Comparison of ENCODE assay signal across 19 cellular contexts in the genomic region with DNA sequence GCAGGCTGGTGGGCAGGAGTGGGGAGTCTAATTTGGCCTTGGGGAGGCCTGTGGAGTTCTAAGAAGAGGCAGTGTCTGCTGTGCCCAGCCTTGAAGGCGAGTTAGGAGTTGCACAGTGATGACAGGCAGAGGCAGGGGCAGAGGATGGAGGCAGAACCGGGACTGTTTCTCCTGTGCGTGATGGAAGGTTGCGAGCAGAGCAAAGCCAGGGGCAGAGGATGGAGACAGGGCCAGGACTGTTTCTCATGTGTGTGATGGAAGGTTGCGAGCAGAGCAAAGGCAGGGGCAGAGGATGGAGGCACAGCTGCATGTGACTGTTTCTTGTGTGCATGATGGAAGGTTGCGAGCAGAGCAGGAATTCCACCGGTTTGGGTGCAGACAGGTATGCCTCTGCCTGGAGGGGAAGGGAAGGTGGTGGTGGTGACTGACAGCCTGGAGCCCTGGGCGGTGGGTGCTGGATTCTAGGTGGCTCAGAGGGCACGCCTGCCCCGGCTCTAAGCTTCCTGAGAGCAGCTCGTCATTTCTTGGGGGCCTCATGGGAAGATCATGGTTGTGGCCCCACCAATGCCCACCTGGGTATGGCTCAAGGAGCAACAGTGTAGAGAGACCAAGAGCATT. TPM values are rescaled to one million over a fixed set of nuclear protein-coding genes. Genes with fewer than 3 reads are reported as not detected.
"Had no signal": no experiment of that assay in that cellular context is flagged by ENCODE, and none has a peak within 500 bp of the region (broad histone marks: within the 10 kb centered on the region; RNA-seq: fewer than 3 reads in every experiment).

No MANE protein-coding gene starts in this region.

- DNase-seq: activated CD4-positive, alpha-beta T cell treated with anti-CD3 and anti-CD28 coated beads, Interleukin-2, amount 10 ng/mL, durations not matched to agents 24 days and 14 days; activated CD4-positive, CD25-positive, alpha-beta regulatory T cell; activated CD8-positive, alpha-beta memory T cell treated with anti-CD3 and anti-CD28 coated beads for 24 hours; activated CD8-positive, alpha-beta memory T cell treated with anti-CD3 and anti-CD28 coated beads, Interleukin-2, amount 50 U/mL, for 48 hours; activated effector memory CD4-positive, alpha-beta T cell treated with anti-CD3 and anti-CD28 coated beads, Interleukin-2, amount 50 U/mL, for 16 hours; activated naive CD8-positive, alpha-beta T cell treated with anti-CD3 and anti-CD28 coated beads for 36 hours; activated T-cell treated with anti-CD3 and anti-CD28 coated beads, Interleukin-2, amount 50 U/mL, for 48 hours; amniotic stem cell; dermis blood vessel endothelial cell; effector memory CD8-positive, alpha-beta T cell; immature natural killer cell; kidney glomerular epithelial cell; left ventricle myocardium inferior; mammary epithelial cell; naive thymus-derived CD4-positive, alpha-beta T cell; stimulated activated CD4-positive, alpha-beta T cell treated with anti-CD3 and anti-CD28 coated beads, Interleukin-1b, Interleukin-23, amount 100 ng/mL, for 48 hours; stimulated activated CD8-positive, alpha-beta memory T cell treated with anti-CD3 and anti-CD28 coated beads, Interleukin-4, amount 100 ng/mL, for 48 hours; stimulated activated naive CD4-positive, alpha-beta T cell; thyroid gland had no signal

- H3K27me3 ChIP-seq: thyroid gland had no signal

- H3K27me3 Mint-ChIP-seq: activated naive CD8-positive, alpha-beta T cell treated with anti-CD3 and anti-CD28 coated beads for 36 hours had no signal

- ATAC-seq: effector memory CD8-positive, alpha-beta T cell; naive thymus-derived CD4-positive, alpha-beta T cell had no signal

- H3K27ac ChIP-seq: left ventricle myocardium inferior, thyroid gland had no signal

- H3K4me1 ChIP-seq: left ventricle myocardium inferior, thyroid gland had no signal

- H3K27ac Mint-ChIP-seq: activated CD4-positive, alpha-beta T cell treated with anti-CD3 and anti-CD28 coated beads, Interleukin-2, amount 10 ng/mL, durations not matched to agents 24 days and 14 days; activated naive CD8-positive, alpha-beta T cell treated with anti-CD3 and anti-CD28 coated beads for 36 hours; effector memory CD8-positive, alpha-beta T cell had no signal

- H3K9me3 ChIP-seq: left ventricle myocardium inferior, thyroid gland had no signal

- H3K4me3 ChIP-seq: left ventricle myocardium inferior, thyroid gland had no signal

- H3K9me3 Mint-ChIP-seq: effector memory CD8-positive, alpha-beta T cell; immature natural killer cell had no signal

- H3K36me3 Mint-ChIP-seq: activated naive CD8-positive, alpha-beta T cell treated with anti-CD3 and anti-CD28 coated beads for 36 hours; immature natural killer cell had no signal

- H3K4me3 Mint-ChIP-seq: activated CD4-positive, alpha-beta T cell treated with anti-CD3 and anti-CD28 coated beads, Interleukin-2, amount 10 ng/mL, durations not matched to agents 24 days and 14 days; activated naive CD8-positive, alpha-beta T cell treated with anti-CD3 and anti-CD28 coated beads for 36 hours; effector memory CD8-positive, alpha-beta T cell; immature natural killer cell had no signal

- H3K36me3 ChIP-seq: left ventricle myocardium inferior, thyroid gland had no signal

RNA-seq across cellular contexts. Expression of a gene that starts 16.0 kb away (rescaled TPM):
- total RNA-seq: activated CD4-positive, alpha-beta T cell treated with anti-CD3 and anti-CD28 coated beads, Interleukin-2, amount 10 ng/mL, durations not matched to agents 24 days and 14 days; activated naive CD8-positive, alpha-beta T cell treated with anti-CD3 and anti-CD28 coated beads for 36 hours; naive thymus-derived CD4-positive, alpha-beta T cell had no signal
- polyA plus RNA-seq: naive thymus-derived CD4-positive, alpha-beta T cell had no signal
